ENCODE assay signal across 23 cellular contexts in the genomic region with DNA sequence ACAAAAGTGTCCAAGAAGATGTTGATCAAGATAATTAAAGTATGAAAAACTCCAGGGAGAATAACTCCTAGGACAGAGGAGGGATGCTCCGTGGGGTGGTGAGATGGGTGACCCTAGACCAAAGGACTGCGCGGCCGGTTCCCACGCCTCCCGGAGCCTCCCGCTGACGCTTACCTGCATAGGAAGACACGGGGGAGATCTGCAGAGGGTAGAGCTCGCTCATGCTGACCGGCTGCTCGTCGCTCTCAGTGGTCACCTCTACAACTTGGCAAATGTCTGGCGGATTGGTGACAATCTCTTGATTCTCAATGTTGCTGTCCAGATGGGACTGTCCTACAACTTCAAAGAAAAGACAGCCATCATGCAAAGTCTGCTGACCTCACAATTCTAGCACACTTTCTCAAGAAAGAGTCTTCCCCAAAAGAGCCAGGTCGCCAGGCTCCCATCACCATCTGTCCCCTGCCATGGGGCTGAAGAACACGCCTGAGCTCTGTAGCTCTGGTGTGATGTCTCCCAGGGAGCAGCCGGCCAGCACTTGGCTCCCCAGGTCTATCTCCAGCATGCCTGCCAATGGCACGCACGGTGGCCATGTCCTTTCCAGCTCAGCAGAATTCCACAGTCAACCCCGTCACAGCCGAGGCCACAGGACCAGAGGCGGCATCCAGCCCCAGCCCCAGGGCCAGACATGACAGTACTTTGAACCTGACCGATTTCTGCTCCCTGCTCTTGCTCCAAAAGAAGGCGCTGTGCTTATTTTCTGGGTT.
A peak's percentile ranks its signal among the peaks of the same experiment; 100 is the strongest.
DNase-seq lines count a peak whose midpoint lies in the region; ATAC-seq, FAIRE-seq and TF ChIP-seq lines count a peak whose summit lies in the region.
"Had no signal": no experiment of that assay in that cellular context is flagged by ENCODE, and none has a peak within 500 bp of the region (broad histone marks: within the 10 kb centered on the region; RNA-seq: fewer than 3 reads in every experiment).

No MANE protein-coding gene starts in this region.

- no peak overlapping the region for H3K27ac ChIP-seq in HepG2 (ENCODE audit: extremely low read length, insufficient read depth, low read length)
- H3K27ac ChIP-seq in thoracic aorta: peak overlapping the region; percentile 29 to 43
- H3K27ac ChIP-seq: cardiac muscle cell had no signal

- WGBS in HepG2 (ENCODE audit: low lambda C conversion rate): 93% methylated on average over 12 of the region's 24 CpGs

- no peak for TF ChIP-seq RAD21 in HepG2 (CRISPR knock-in tag; IDR thresholded peaks at IDR 0.05)

- intact Hi-C loops in Right ventricle myocardium superior (cut with DNase I): loop anchor here (10.0 kb wide), 1 partner anchor 136 kb away; no protein-coding TSS in a partner anchor
- intact Hi-C loops in left cardiac atrium (cut with DNase I): no loop called here
- intact Hi-C loops in HepG2 (cut with micrococcal nuclease; ENCODE audit: unreplicated experiment): no loop called here

- no peak for FAIRE-seq in HepG2 (lab: Jason Lieb, UNC)
- FAIRE-seq: kidney had no signal

- no peak for TF ChIP-seq CTCF in HepG2 (CRISPR knock-in tag; IDR thresholded peaks at IDR 0.05)
- no peak for TF ChIP-seq CTCF in thoracic aorta (IDR thresholded peaks at IDR 0.05)

- in situ Hi-C loops in HepG2 (cut with HindIII; ENCODE audit: extremely low pct_ligation_motif_present, low pct_unique_long_range_greater_than_20kb): no loop called here

- H3K4me3 ChIP-seq in HepG2 (replicated peaks in 1 of 3; ENCODE audit: insufficient read depth in 1 of 3, low read depth in 2 of 3, low read length in 3 of 3) (no peak overlapping the region), thoracic aorta (no peak overlapping the region)
- H3K4me3 ChIP-seq: BLaER1 treated with 17β-estradiol and CSF1 and Interleukin-3, amounts not matched to agents 10 nM and 100 nM; cardiac muscle cell; GM23248; SJSA1 had no signal

- DNase-seq in Right ventricle myocardium superior (peak; percentile 44), left cardiac atrium (no peak), cerebellar cortex (ENCODE audit: low spot score) (peak; percentile 40), HepG2 (ENCODE audit: low spot score) (no peak), thoracic aorta (ENCODE audit: low spot score) (no peak), NCI-H226 (no peak)
- no peak for DNase-seq in effector CD4-positive, alpha-beta T cell
- DNase-seq: ACHN; activated CD4-positive, alpha-beta T cell treated with anti-CD3 and anti-CD28 coated beads for 4 hours; activated naive CD8-positive, alpha-beta T cell treated with anti-CD3 and anti-CD28 coated beads, Interleukin-2, amount 50 U/mL, for 24 hours; Calu3; effector CD8-positive, alpha-beta T cell; GM23248; kidney; NCI-H510A; occipital lobe had no signal

- peak; percentile 22 for ATAC-seq in Right ventricle myocardium superior (ENCODE audit: poor library complexity)
- no peak for ATAC-seq in left cardiac atrium
- no peak for ATAC-seq in HepG2
- no peak for ATAC-seq in thoracic aorta (ENCODE audit: insufficient number of reproducible peaks, low FRiP score, low read depth)
- ATAC-seq in HG03432 (IDR thresholded peaks at IDR 0.05; ENCODE audit: unreplicated experiment): no peak
- ATAC-seq: activated naive CD8-positive, alpha-beta T cell treated with anti-CD3 and anti-CD28 coated beads, Interleukin-2, amount 50 U/mL, for 24 hours; activated T-helper 17 cell treated with anti-CD3 and anti-CD28 coated beads, Interleukin-2, amount 50 U/mL, for 72 hours; esophagus mucosa; Panc1 had no signal

- H3K36me3 ChIP-seq in HepG2 (replicated peaks in 1 of 2; ENCODE audit: control insufficient read depth in 1 of 2, insufficient read depth in 2 of 2, low read length in 2 of 2) (peaks cover 18 to 56% of the 10 kb centered on the region in 2 experiments), thoracic aorta (peaks cover 16% of the 10 kb centered on the region)

- CTCF ChIA-PET in HepG2 (lab: Yijun Ruan, JAX; ENCODE audit: low intra/inter-chr PET ratio, low total read pairs): no interaction called here

- H3K9me3 ChIP-seq in HepG2 (ENCODE audit: low read length): no peaks in the 10 kb centered on the region
- H3K9me3 ChIP-seq in thoracic aorta: no peaks in the 10 kb centered on the region
- H3K9me3 ChIP-seq: SJSA1 had no signal

- H3K27me3 ChIP-seq in HepG2 (ENCODE audit: control insufficient read depth in 1 of 2, insufficient read depth in 2 of 2, low read length in 2 of 2): no peaks in the 10 kb centered on the region
- no peaks in the 10 kb centered on the region for H3K27me3 ChIP-seq in thoracic aorta (replicated peaks; ENCODE audit: insufficient read depth)
- H3K27me3 ChIP-seq: BLaER1 treated with 17β-estradiol and CSF1 and Interleukin-3, amounts not matched to agents 10 nM and 100 nM; cardiac muscle cell; SJSA1 had no signal

- no peak for TF ChIP-seq POLR2A in HepG2 (IDR thresholded peaks at IDR 0.05; ENCODE audit: insufficient read depth in 1 of 2, low read depth in 2 of 2, low read length in 2 of 2)

- BruUV-seq in HepG2 (replicated peaks; lab: Mats Ljungman, UMichigan): no TSS peak

- H3K4me2 ChIP-seq in HepG2 (ENCODE audit: low read depth, low read length): no peak overlapping the region

- no peaks in the 10 kb centered on the region for H4K20me1 ChIP-seq in HepG2 (ENCODE audit: insufficient read depth, low read length)
- H4K20me1 ChIP-seq: BLaER1 treated with 17β-estradiol and CSF1 and Interleukin-3, amounts not matched to agents 10 nM and 100 nM had no signal

- no peaks in the 10 kb centered on the region for H3K79me2 ChIP-seq in HepG2 (ENCODE audit: insufficient read depth, low read length)

- no peak overlapping the region for H3K9ac ChIP-seq in HepG2 (ENCODE audit: insufficient read depth, low read depth, low read length)
- H3K9ac ChIP-seq: GM23248 had no signal

- no peak for TF ChIP-seq EP300 in HepG2 (IDR thresholded peaks at IDR 0.05; ENCODE audit: low read depth in 2 of 2, low read length in 2 of 2)
- no peak for TF ChIP-seq EP300 in HepG2 (CRISPR knock-in tag; IDR thresholded peaks at IDR 0.05; ENCODE audit: borderline replicate concordance)

- POLR2A ChIA-PET in HepG2 (lab: Yijun Ruan, JAX): no interaction called here

- H2AFZ ChIP-seq in HepG2 (ENCODE audit: low read length): no peak overlapping the region
- H2AFZ ChIP-seq: GM23248 had no signal

- H3K4me1 ChIP-seq in HepG2 (ENCODE audit: insufficient read depth, low read length) (no peaks in the 10 kb centered on the region), thoracic aorta (ENCODE audit: control insufficient read depth in 1 of 2, low read depth in 2 of 2) (peaks cover 18 to 56% of the 10 kb centered on the region in 2 donors)

TF ChIP-seq in HepG2, 621 proteins besides CTCF, POLR2A, EP300 and RAD21:
- no peak for TF ChIP-seq HHEX (CRISPR knock-in tag; IDR thresholded peaks at IDR 0.05)
- TF ChIP-seq ZNF605 (CRISPR knock-in tag; IDR thresholded peaks at IDR 0.05): no peak
- TF ChIP-seq ZNF687 (CRISPR knock-in tag; IDR thresholded peaks at IDR 0.05): peak; percentile 11; the same call in 1 of the 2 replicates

Comparison
In these comparisons a context has a peak if more than half of its experiments do, and no peak if none do; other contexts are left out.
1. DNase-seq: peak in Right ventricle myocardium superior (single experiment) and cerebellar cortex (single experiment); none in left cardiac atrium (single experiment), HepG2 (single experiment), thoracic aorta (single experiment), NCI-H226 (single experiment) and effector CD4-positive, alpha-beta T cell (single experiment).